17 cellular contexts compared by ENCODE assay signal in genomic region chr20:54608039-54608745, GRCh38.
"Had no signal": no experiment of that assay in that cellular context is flagged by ENCODE, and none has a peak within 500 bp of the region (broad histone marks: within the 10 kb centered on the region; RNA-seq: fewer than 3 reads in every experiment).

No MANE protein-coding gene starts in this region.

- H3K36me3 ChIP-seq: esophagus squamous epithelium, gastroesophageal sphincter, spleen had no signal

- H3K4me1 Mint-ChIP-seq: naive thymus-derived CD4-positive, alpha-beta T cell had no signal

- H3K4me3 ChIP-seq: esophagus squamous epithelium, gastroesophageal sphincter, psoas muscle, spleen had no signal

- H3K9me3 ChIP-seq: esophagus squamous epithelium, gastroesophageal sphincter, psoas muscle, spleen had no signal

- H3K9me3 Mint-ChIP-seq: nephron progenitor cell had no signal

- H3K27ac Mint-ChIP-seq: naive thymus-derived CD4-positive, alpha-beta T cell; nephron progenitor cell had no signal

- DNase-seq: dermis blood vessel endothelial cell; esophagus squamous epithelium; foreskin fibroblast; glutamatergic neuron; islet precursor cell; mammary epithelial cell; naive thymus-derived CD4-positive, alpha-beta T cell; nephron progenitor cell; psoas muscle; retina; spleen; stimulated activated CD4-positive, alpha-beta T cell treated with anti-CD3 and anti-CD28 coated beads, Interleukin-15, amount 100 ng/mL, for 24 hours; stimulated activated CD4-positive, alpha-beta T cell treated with anti-CD3 and anti-CD28 coated beads, Interleukin-1b, Interleukin-23, amount 100 ng/mL, for 48 hours; stimulated activated CD4-positive, alpha-beta T cell treated with anti-CD3 and anti-CD28 coated beads, Interleukin-4, amount 100 ng/mL, for 4 hours; stimulated activated naive CD4-positive, alpha-beta T cell treated with Interleukin-2 at 50 U/mL for 16 hours; trophoblast cell had no signal

- H3K4me1 ChIP-seq: esophagus squamous epithelium, gastroesophageal sphincter, psoas muscle, spleen had no signal

- H3K36me3 Mint-ChIP-seq: naive thymus-derived CD4-positive, alpha-beta T cell had no signal

- H3K27me3 ChIP-seq: esophagus squamous epithelium, gastroesophageal sphincter, spleen had no signal

- H3K27ac ChIP-seq: esophagus squamous epithelium, gastroesophageal sphincter, psoas muscle, spleen had no signal

- H3K4me3 Mint-ChIP-seq: naive thymus-derived CD4-positive, alpha-beta T cell; nephron progenitor cell had no signal
